ENCODE assay signal across 12 cellular contexts in the genomic region with DNA sequence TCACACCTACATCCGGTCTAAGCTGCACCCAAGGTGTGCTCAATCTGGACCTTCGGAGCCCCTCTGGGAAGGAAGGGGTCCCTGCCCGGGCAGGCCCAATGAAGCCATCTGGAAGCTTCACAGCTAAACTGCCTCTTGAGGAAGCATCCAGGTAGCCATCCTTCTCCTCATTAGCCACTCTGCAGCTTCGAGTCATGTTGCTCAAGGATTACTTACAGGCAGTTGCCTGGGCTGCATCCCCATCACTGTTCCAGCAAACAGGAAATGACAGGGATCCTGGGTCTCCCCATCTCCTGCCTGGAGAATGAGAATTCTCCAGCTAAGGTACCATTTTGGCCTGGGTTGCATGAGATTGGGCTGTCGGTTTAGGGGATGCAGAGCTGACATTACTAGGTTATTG.
DNase-seq lines count a peak whose midpoint lies in the region; ATAC-seq and TF ChIP-seq lines count a peak whose summit lies in the region.
"Had no signal": no experiment of that assay in that cellular context is flagged by ENCODE, and none has a peak within 500 bp of the region (broad histone marks: within the 10 kb centered on the region; RNA-seq: fewer than 3 reads in every experiment).

No MANE protein-coding gene starts in this region.

- H3K9me3 Mint-ChIP-seq in endodermal cell, result no peaks in the 10 kb centered on the region
- H3K9me3 Mint-ChIP-seq in activated T-helper 17 cell treated with anti-CD3 and anti-CD28 coated beads, Interleukin-2, amount 50 U/mL, for 72 hours, result no peaks in the 10 kb centered on the region
- H3K9me3 Mint-ChIP-seq: CD4-positive, CD25-positive, alpha-beta regulatory T cell had no signal

- no peak for TF ChIP-seq CTCF in endodermal cell (conservative IDR thresholded peaks at IDR 0.05)

- intact Hi-C loops in posterior vena cava (cut with DNase I), result no loop called here

- H3K4me1 ChIP-seq in endodermal cell (ENCODE audit: control insufficient read depth, insufficient read depth, low read length), result no peaks in the 10 kb centered on the region

- no peak overlapping the region for H3K9ac ChIP-seq in endodermal cell (ENCODE audit: extremely low read depth, low read length, poor library complexity, severe bottlenecking)
- H3K9ac ChIP-seq: BLaER1 treated with 17β-estradiol and CSF1 and Interleukin-3, amounts not matched to agents 10 nM and 100 nM had no signal

- ATAC-seq in activated T-helper 17 cell treated with anti-CD3 and anti-CD28 coated beads, Interleukin-2, amount 50 U/mL, for 72 hours (replicated peaks), result no peak

- peak; percentile 46 for DNase-seq in activated effector memory CD4-positive, alpha-beta T cell treated with anti-CD3 and anti-CD28 coated beads, Interleukin-2, amount 50 U/mL, for 16 hours
- DNase-seq in activated effector memory CD4-positive, alpha-beta T cell treated with Interleukin-2 at 50 U/mL for 16 hours, result no peak
- DNase-seq in endodermal cell (peak; percentile 34), posterior vena cava (ENCODE audit: low spot score) (peak; percentile 35), ureter (ENCODE audit: low spot score) (peak; percentile 14), GF-D8 (lab: John Stamatoyannopoulos, UW) (no peak), NCI-H2081 treated with DMSO at 0.1 percent for 48 hours (lab: John Stamatoyannopoulos, UW) (no peak)
- DNase-seq: ACHN; CD4-positive, CD25-positive, alpha-beta regulatory T cell; DMS53 had no signal

- no peak overlapping the region for H3K4me3 Mint-ChIP-seq in endodermal cell
- H3K4me3 Mint-ChIP-seq in activated T-helper 17 cell treated with anti-CD3 and anti-CD28 coated beads, Interleukin-2, amount 50 U/mL, for 72 hours, result no peak overlapping the region
- H3K4me3 Mint-ChIP-seq: CD4-positive, CD25-positive, alpha-beta regulatory T cell had no signal

- H3K27ac ChIP-seq in endodermal cell (ENCODE audit: low read depth, low read length), result no peak overlapping the region
- H3K27ac ChIP-seq: BLaER1 treated with 17β-estradiol and CSF1 and Interleukin-3, amounts not matched to agents 10 nM and 100 nM had no signal

- no peaks in the 10 kb centered on the region for H3K4me1 Mint-ChIP-seq in endodermal cell
- peaks cover 8% of the 10 kb centered on the region for H3K4me1 Mint-ChIP-seq in activated T-helper 17 cell treated with anti-CD3 and anti-CD28 coated beads, Interleukin-2, amount 50 U/mL, for 72 hours
- H3K4me1 Mint-ChIP-seq: CD4-positive, CD25-positive, alpha-beta regulatory T cell had no signal

- H3K27me3 ChIP-seq in endodermal cell (ENCODE audit: control insufficient read depth, insufficient read depth, low read length, poor library complexity, severe bottlenecking), result no peaks in the 10 kb centered on the region

- no peaks in the 10 kb centered on the region for H3K36me3 Mint-ChIP-seq in endodermal cell (ENCODE audit: low read depth)
- H3K36me3 Mint-ChIP-seq in activated T-helper 17 cell treated with anti-CD3 and anti-CD28 coated beads, Interleukin-2, amount 50 U/mL, for 72 hours (ENCODE audit: low read depth), result peaks cover 5% of the 10 kb centered on the region
- H3K36me3 Mint-ChIP-seq: CD4-positive, CD25-positive, alpha-beta regulatory T cell had no signal

- H3K9me3 ChIP-seq in endodermal cell (ENCODE audit: control insufficient read depth, low read length), result no peaks in the 10 kb centered on the region

- H3K36me3 ChIP-seq in endodermal cell (ENCODE audit: control insufficient read depth, insufficient read depth, low read length), result no peaks in the 10 kb centered on the region
- H3K36me3 ChIP-seq: BLaER1 treated with 17β-estradiol and CSF1 and Interleukin-3, amounts not matched to agents 10 nM and 100 nM had no signal

- 94 to 100% methylated on average over 4 to 5 of the region's 5 CpGs for WGBS in endodermal cell (ENCODE audit: insufficient coverage in 1 of 2, insufficient read length in 1 of 2), 2 experiments

- peaks cover 6% of the 10 kb centered on the region for H3K27me3 Mint-ChIP-seq in endodermal cell (ENCODE audit: insufficient read depth)
- H3K27me3 Mint-ChIP-seq in activated T-helper 17 cell treated with anti-CD3 and anti-CD28 coated beads, Interleukin-2, amount 50 U/mL, for 72 hours, result peaks cover 18% of the 10 kb centered on the region

- no peak overlapping the region for H3K4me3 ChIP-seq in endodermal cell (ENCODE audit: low read length)
- H3K4me3 ChIP-seq: BLaER1 treated with 17β-estradiol and CSF1 and Interleukin-3, amounts not matched to agents 10 nM and 100 nM had no signal

- no peak overlapping the region for H3K27ac Mint-ChIP-seq in endodermal cell
- no peak overlapping the region for H3K27ac Mint-ChIP-seq in activated T-helper 17 cell treated with anti-CD3 and anti-CD28 coated beads, Interleukin-2, amount 50 U/mL, for 72 hours
- H3K27ac Mint-ChIP-seq: CD4-positive, CD25-positive, alpha-beta regulatory T cell had no signal

Comparison
In these comparisons a context has a peak if more than half of its experiments do, and no peak if none do; other contexts are left out.
1. DNase-seq: peak in activated effector memory CD4-positive, alpha-beta T cell treated with anti-CD3 and anti-CD28 coated beads, Interleukin-2, amount 50 U/mL, for 16 hours (single experiment), endodermal cell (single experiment), posterior vena cava (single experiment) and ureter (single experiment); none in activated effector memory CD4-positive, alpha-beta T cell treated with Interleukin-2 at 50 U/mL for 16 hours (single experiment), GF-D8 (single experiment) and NCI-H2081 treated with DMSO at 0.1 percent for 48 hours (single experiment).